ENCODE assay signal across 8 cellular contexts in genomic region chr19:19475845-19476828, GRCh38. TPM values are rescaled to one million over a fixed set of nuclear protein-coding genes. Genes with fewer than 3 reads are reported as not detected.
A peak's percentile ranks its signal among the peaks of the same experiment; 100 is the strongest.
DNase-seq lines count a peak whose midpoint lies in the region; ATAC-seq and TF ChIP-seq lines count a peak whose summit lies in the region.

No MANE protein-coding gene starts in this region.

- peaks cover 81% of the 10 kb centered on the region for H3K36me3 Mint-ChIP-seq in dendritic cell treated with granulocyte-macrophage colony-stimulating factor and Interleukin-4, amounts not matched to agents 40 ng/mL and 50 ng/mL, for 4 days (ENCODE audit: low read depth)
- H3K36me3 Mint-ChIP-seq in natural killer cell, result no peaks in the 10 kb centered on the region

- H3K4me1 ChIP-seq in NT2/D1 (ENCODE audit: insufficient read depth, insufficient read length), result peaks cover 29% of the 10 kb centered on the region

- H3K27me3 ChIP-seq in GM06990 (replicated peaks; ENCODE audit: control insufficient read depth, insufficient read depth, low read length) (no peaks in the 10 kb centered on the region), NT2/D1 (ENCODE audit: insufficient read depth, insufficient read length) (no peaks in the 10 kb centered on the region)

- H3K9ac ChIP-seq in NT2/D1 (ENCODE audit: insufficient read length, low read depth), result peak overlapping the region; percentile 53

- no peak overlapping the region for H3K4me3 Mint-ChIP-seq in dendritic cell treated with granulocyte-macrophage colony-stimulating factor and Interleukin-4, amounts not matched to agents 40 ng/mL and 50 ng/mL, for 4 days
- peak overlapping the region; percentile 79 for H3K4me3 Mint-ChIP-seq in natural killer cell

- H3K9me3 Mint-ChIP-seq in dendritic cell treated with granulocyte-macrophage colony-stimulating factor and Interleukin-4, amounts not matched to agents 40 ng/mL and 50 ng/mL, for 4 days, result no peaks in the 10 kb centered on the region
- H3K9me3 Mint-ChIP-seq in natural killer cell, result no peaks in the 10 kb centered on the region

- peak; percentile 42 to 60 (median 57) for ATAC-seq in natural killer cell
- ATAC-seq in HG03095 (IDR thresholded peaks at IDR 0.05; ENCODE audit: unreplicated experiment), result no peak
- ATAC-seq in GM21526 (IDR thresholded peaks at IDR 0.05; ENCODE audit: low FRiP score, unreplicated experiment), result no peak
- no peak for ATAC-seq in GM19351 (IDR thresholded peaks at IDR 0.05; ENCODE audit: unreplicated experiment)

- peaks cover 62% of the 10 kb centered on the region for H3K4me1 Mint-ChIP-seq in dendritic cell treated with granulocyte-macrophage colony-stimulating factor and Interleukin-4, amounts not matched to agents 40 ng/mL and 50 ng/mL, for 4 days (ENCODE audit: low read depth)
- H3K4me1 Mint-ChIP-seq in natural killer cell, result peaks cover 66% of the 10 kb centered on the region in 2 donors

- H3K27ac Mint-ChIP-seq in dendritic cell treated with granulocyte-macrophage colony-stimulating factor and Interleukin-4, amounts not matched to agents 40 ng/mL and 50 ng/mL, for 4 days, result peak overlapping the region; percentile 20
- H3K27ac Mint-ChIP-seq in natural killer cell, result peak overlapping the region; percentile 82 to 84

- H3K36me3 ChIP-seq in GM06990 (ENCODE audit: control insufficient read depth, insufficient read depth, low read length) (peaks cover 8% of the 10 kb centered on the region), NT2/D1 (ENCODE audit: insufficient read depth, insufficient read length, low read length) (peaks cover 71% of the 10 kb centered on the region)

- no peak overlapping the region for H3K4me3 ChIP-seq in GM06990 (replicated peaks; ENCODE audit: low read depth, low read length)
- H3K4me3 ChIP-seq in NT2/D1 (ENCODE audit: insufficient read length, low read depth), result no peak overlapping the region

- no peaks in the 10 kb centered on the region for H3K9me3 ChIP-seq in NT2/D1 (ENCODE audit: insufficient read depth, low read length)

- DNase-seq in GM06990 (ENCODE audit: extremely low read depth, insufficient read length), result no peak
- DNase-seq in NT2/D1 (ENCODE audit: low read depth, low spot score), result no peak
- no peak for DNase-seq in natural killer cell
- DNase-seq in NCI-H226, result no peak

- TF ChIP-seq CTCF in GM06990 (IDR thresholded peaks at IDR 0.05; ENCODE audit: insufficient read depth, low read length, poor library complexity, severe bottlenecking), result peak; percentile 26
- TF ChIP-seq CTCF in natural killer cell (IDR thresholded peaks at IDR 0.05), result peak; percentile 38

- intact Hi-C loops in dendritic cell treated with granulocyte-macrophage colony-stimulating factor and Interleukin-4, amounts not matched to agents 40 ng/mL and 50 ng/mL, for 4 days (cut with micrococcal nuclease), result no loop called here
- intact Hi-C loops in natural killer cell (cut with micrococcal nuclease), result loop anchor here (2.0 kb wide), 1 partner anchor 17 kb away; no protein-coding TSS in a partner anchor

- H3K27me3 Mint-ChIP-seq in dendritic cell treated with granulocyte-macrophage colony-stimulating factor and Interleukin-4, amounts not matched to agents 40 ng/mL and 50 ng/mL, for 4 days, result no peaks in the 10 kb centered on the region
- no peaks in the 10 kb centered on the region for H3K27me3 Mint-ChIP-seq in natural killer cell (ENCODE audit: low read depth in 2 of 2)

RNA-seq across cellular contexts. Expression of gene TSSK6, which starts 39.2 kb away (rescaled TPM):
- 1 to 10 TPM; 2.2 to 2.5 (median 2.3) TPM for total RNA-seq in natural killer cell

RNA-seq across cellular contexts. Expression of gene NDUFA13, which starts 39.9 kb away (rescaled TPM):
- total RNA-seq in natural killer cell, result 100 to 1,000 TPM; 165 to 191 (median 188) TPM

RNA-seq across cellular contexts. Expression of gene YJEFN3, which starts 52.6 kb away (rescaled TPM):
- 1 to 10 TPM; 4.0 to 6.0 (median 4.3) TPM for total RNA-seq in natural killer cell

Comparison
In these comparisons a context has a peak if more than half of its experiments do, and no peak if none do; other contexts are left out.
1. ATAC-seq: peak in natural killer cell (3 of 3); none in HG03095 (single experiment), GM21526 (single experiment) and GM19351 (single experiment).